Comparison of ENCODE assay signal across 8 cellular contexts in genomic region chr1:150362721-150363425, GRCh38. TPM values are rescaled to one million over a fixed set of nuclear protein-coding genes. Genes with fewer than 3 reads are reported as not detected.
DNase-seq lines count a peak whose midpoint lies in the region; ATAC-seq and TF ChIP-seq lines count a peak whose summit lies in the region.

No MANE protein-coding gene starts in this region.

- POLR2A ChIA-PET in CD8-positive, alpha-beta T cell (lab: Charles Lee): interaction anchor here (0.6 to 2.9 kb wide), 18 partner anchors 14 to 919 kb away, joined by 3 to 22 read pairs (median 5); partner anchors contain the start of genes ANP32E, FALEC and ZNF687

- peak in 4 of 7 experiments; percentile 14 to 48 (median 28) for DNase-seq in CD8-positive, alpha-beta T cell
- DNase-seq in LoVo (ENCODE audit: low spot score) (peak; percentile 12), activated T-cell treated with anti-CD3 and anti-CD28 coated beads for 4 hours (peak; percentile 10), iPS-NIHi7 (ENCODE audit: extremely low spot score) (no peak)
- DNase-seq in stimulated activated CD4-positive, alpha-beta T cell treated with anti-CD3 and anti-CD28 coated beads, Interleukin-4, amount 100 ng/mL, for 1 hour: peak; percentile 44

- peak overlapping the region; percentile 74 for H3K27ac ChIP-seq in CD8-positive, alpha-beta T cell (ENCODE audit: low read depth, low read length)

- peak overlapping the region; percentile 37 for H3K9ac ChIP-seq in iPS-15b (ENCODE audit: low read depth, low read length)

- intact Hi-C loops in CD8-positive, alpha-beta T cell (cut with DNase I, micrococcal nuclease): loop anchor here (2.0 to 10.0 kb wide), 7 partner anchors 42 to 982 kb away; partner anchors contain the start of genes ENSA (in 1 of the 2), LYSMD1 (in 1 of the 2), PRPF3 (in 1 of the 2) and PSMD4 (in 1 of the 2)

- no peaks in the 10 kb centered on the region for H3K27me3 Mint-ChIP-seq in CD8-positive, alpha-beta T cell (ENCODE audit: low read depth)

- TF ChIP-seq CTCF in CD8-positive, alpha-beta T cell (IDR thresholded peaks at IDR 0.05): no peak

- H3K27me3 ChIP-seq in CD8-positive, alpha-beta T cell (ENCODE audit: insufficient read depth, low read length): no peaks in the 10 kb centered on the region
- no peaks in the 10 kb centered on the region for H3K27me3 ChIP-seq in iPS-15b (ENCODE audit: control insufficient read depth, insufficient read depth, low read length)

- no peak for ATAC-seq in CD8-positive, alpha-beta T cell
- ATAC-seq in HG03520 (IDR thresholded peaks at IDR 0.05; ENCODE audit: unreplicated experiment): no peak
- no peak for ATAC-seq in GM19463 (IDR thresholded peaks at IDR 0.05; ENCODE audit: unreplicated experiment)

- H3K27ac Mint-ChIP-seq in CD8-positive, alpha-beta T cell: peak overlapping the region; percentile 99

- peaks cover 33% of the 10 kb centered on the region for H3K4me1 Mint-ChIP-seq in CD8-positive, alpha-beta T cell (ENCODE audit: low read depth)

- no peaks in the 10 kb centered on the region for H3K9me3 Mint-ChIP-seq in CD8-positive, alpha-beta T cell

- peaks cover 7% of the 10 kb centered on the region for H3K4me1 ChIP-seq in CD8-positive, alpha-beta T cell (ENCODE audit: insufficient read depth, low read length)
- H3K4me1 ChIP-seq in iPS-15b (ENCODE audit: control insufficient read depth, insufficient read depth, low read length): peaks cover 4% of the 10 kb centered on the region

- H3K36me3 Mint-ChIP-seq in CD8-positive, alpha-beta T cell: peaks cover 30% of the 10 kb centered on the region

- H3K36me3 ChIP-seq in CD8-positive, alpha-beta T cell (ENCODE audit: insufficient read depth, low read length): no peaks in the 10 kb centered on the region
- no peaks in the 10 kb centered on the region for H3K36me3 ChIP-seq in iPS-15b (ENCODE audit: control insufficient read depth, insufficient read depth, low read length)

- peak overlapping the region; percentile 99 for H3K4me3 Mint-ChIP-seq in CD8-positive, alpha-beta T cell

- H3K9me3 ChIP-seq in CD8-positive, alpha-beta T cell (ENCODE audit: low read length): no peaks in the 10 kb centered on the region
- H3K9me3 ChIP-seq in iPS-15b (ENCODE audit: control insufficient read depth, insufficient read depth, low read length): no peaks in the 10 kb centered on the region

- CTCF ChIA-PET in CD8-positive, alpha-beta T cell (lab: Charles Lee): no interaction called here

- peak overlapping the region; percentile 90 for H3K4me3 ChIP-seq in CD8-positive, alpha-beta T cell (ENCODE audit: low read depth, low read length)
- peak overlapping the region; percentile 92 for H3K4me3 ChIP-seq in iPS-15b (ENCODE audit: low read depth, low read length)

RNA-seq across cellular contexts. Expression of gene RPRD2, which starts 1.1 kb away (rescaled TPM):
- 10 to 100 TPM; 31.8 to 35.0 TPM for total RNA-seq in CD8-positive, alpha-beta T cell

RNA-seq across cellular contexts. Expression of gene PRPF3, which starts 41.5 kb away (rescaled TPM):
- 100 to 1,000 TPM; 146 to 148 TPM for total RNA-seq in CD8-positive, alpha-beta T cell
